ENCODE assay signal across 6 cellular contexts in the genomic region with DNA sequence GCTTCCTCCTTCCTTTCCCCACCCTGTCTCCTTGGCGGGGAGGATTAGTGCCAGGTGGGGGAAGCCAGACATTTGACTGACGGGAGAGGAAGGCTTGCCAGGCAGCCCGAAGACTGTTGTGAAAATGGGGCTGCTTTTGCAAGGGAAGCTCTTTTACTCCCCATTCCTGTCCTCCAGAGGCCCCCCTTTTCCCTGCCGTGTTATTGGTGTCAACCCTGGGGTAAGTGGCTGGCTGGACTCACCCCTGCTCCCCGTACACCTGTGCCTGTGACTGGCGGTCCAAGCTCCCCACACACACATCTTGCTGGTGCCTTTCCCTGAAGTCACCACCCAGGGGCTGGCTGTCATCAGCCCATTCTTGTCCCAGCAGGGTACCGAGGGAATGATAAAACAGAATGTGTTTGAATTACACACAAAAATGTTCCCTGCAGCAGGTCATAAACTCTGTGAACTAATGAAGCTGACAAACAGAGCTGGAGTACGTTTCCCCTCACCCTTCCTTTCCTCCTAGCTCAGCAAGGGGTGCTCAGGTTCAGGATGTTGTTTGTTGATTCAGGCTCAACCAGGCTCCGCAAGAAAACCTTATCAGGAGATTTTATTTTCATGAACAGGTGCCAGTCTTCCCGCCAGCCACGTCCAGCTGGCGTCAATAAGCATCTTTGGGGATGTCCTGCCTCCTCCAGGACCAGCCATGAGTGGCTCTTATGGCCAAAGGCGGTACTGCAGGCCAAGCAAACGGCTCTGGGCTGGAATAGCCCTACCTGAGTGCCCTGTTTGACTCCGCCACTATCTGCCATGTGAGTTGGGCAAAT. TPM values are rescaled to one million over a fixed set of nuclear protein-coding genes. Genes with fewer than 3 reads are reported as not detected.
DNase-seq lines count a peak whose midpoint lies in the region; ATAC-seq, FAIRE-seq and TF ChIP-seq lines count a peak whose summit lies in the region.

No MANE protein-coding gene starts in this region.

- peaks cover 14% of the 10 kb centered on the region for H3K27me3 Mint-ChIP-seq in brain
- no peaks in the 10 kb centered on the region for H3K27me3 Mint-ChIP-seq in osteocyte (ENCODE audit: unreplicated experiment)

- ATAC-seq in HG03045 (IDR thresholded peaks at IDR 0.05; ENCODE audit: unreplicated experiment) (no peak), GM19395 (IDR thresholded peaks at IDR 0.05; ENCODE audit: unreplicated experiment) (no peak)

- peak overlapping the region; percentile 63 to 95 (median 83) for H3K27ac Mint-ChIP-seq in brain
- H3K27ac Mint-ChIP-seq in osteocyte (ENCODE audit: unreplicated experiment), result peak overlapping the region; percentile 18

- H3K36me3 Mint-ChIP-seq in brain (no peaks in the 10 kb centered on the region), osteocyte (ENCODE audit: unreplicated experiment) (peaks cover 2% of the 10 kb centered on the region)

- H3K9me3 Mint-ChIP-seq in brain (no peaks in the 10 kb centered on the region), osteocyte (ENCODE audit: unreplicated experiment) (no peaks in the 10 kb centered on the region)

- TF ChIP-seq CTCF in brain (conservative IDR thresholded peaks at IDR 0.05) (peak; percentile 45 to 66), osteocyte (IDR thresholded peaks at IDR 0.05) (peak; percentile 68)

- H3K4me1 Mint-ChIP-seq in brain (peaks cover 19% of the 10 kb centered on the region), osteocyte (ENCODE audit: unreplicated experiment) (peaks cover 12% of the 10 kb centered on the region)

- H3K4me3 Mint-ChIP-seq in brain (peak overlapping the region in 4 of 5 experiments; percentile 22 to 69 (median 60)), osteocyte (ENCODE audit: unreplicated experiment) (no peak overlapping the region)

- DNase-seq in NCI-H146 treated with DMSO at 0.1 percent for 48 hours (lab: John Stamatoyannopoulos, UW; ENCODE audit: unreplicated experiment) (peak; percentile 94), osteocyte (ENCODE audit: extremely low spot score, unreplicated experiment) (no peak)

- peak; percentile 63 for FAIRE-seq in G401.6 (lab: Jason Lieb, UNC)

RNA-seq across cellular contexts. Expression of gene ARMC7, which starts 4.3 kb away (rescaled TPM):
- polyA plus RNA-seq in brain (ENCODE audit: insufficient read depth, low read depth, low replicate concordance), result 17.8 TPM
- total RNA-seq in osteocyte, result 12.8 and 13.6 TPM in 2 replicates

RNA-seq across cellular contexts. Expression of gene SLC16A5, which starts 17.7 kb away (rescaled TPM):
- 0.27 TPM for polyA plus RNA-seq in brain (ENCODE audit: insufficient read depth, low read depth, low replicate concordance)
- total RNA-seq in osteocyte, result 7.0 and 7.6 TPM in 2 replicates

RNA-seq across cellular contexts. Expression of gene NT5C, which starts 26.1 kb away (rescaled TPM):
- polyA plus RNA-seq in brain (ENCODE audit: insufficient read depth, low read depth, low replicate concordance), result 38.9 TPM
- 45.6 and 48.2 TPM in 2 replicates for total RNA-seq in osteocyte

RNA-seq across cellular contexts. Expression of gene JPT1, which starts 48.8 kb away (rescaled TPM):
- polyA plus RNA-seq in brain (ENCODE audit: insufficient read depth, low read depth, low replicate concordance), result 609 TPM
- total RNA-seq in osteocyte, result 89.7 and 95.9 TPM in 2 replicates

RNA-seq across cellular contexts. Expression of gene KCTD2, which starts 58.5 kb away (rescaled TPM):
- polyA plus RNA-seq in brain (ENCODE audit: insufficient read depth, low read depth, low replicate concordance), result 44.3 TPM
- 22.3 and 23.7 TPM in 2 replicates for total RNA-seq in osteocyte
